ENCODE assay signal across 8 cellular contexts in genomic region chr7:100444311-100445278, GRCh38. TPM values are rescaled to one million over a fixed set of nuclear protein-coding genes. Genes with fewer than 3 reads are reported as not detected.
DNase-seq lines count a peak whose midpoint lies in the region; ATAC-seq and TF ChIP-seq lines count a peak whose summit lies in the region.

No MANE protein-coding gene starts in this region.

- no peaks in the 10 kb centered on the region for H3K27me3 ChIP-seq in BLaER1 treated with 17β-estradiol and CSF1 and Interleukin-3, amounts not matched to agents 10 nM and 100 nM

- TF ChIP-seq CTCF in cardiac fibroblast (IDR thresholded peaks at IDR 0.05; ENCODE audit: low read depth, low read length) (no peak), mucosa of descending colon (IDR thresholded peaks at IDR 0.05) (no peak)

- peaks cover 0 to under 1% (median 0%) of the 10 kb centered on the region in 11 experiments; a peak in 1 of 22 replicates for H3K36me3 ChIP-seq in BLaER1 treated with 17β-estradiol and CSF1 and Interleukin-3, amounts not matched to agents 10 nM and 100 nM
- H3K36me3 ChIP-seq in mucosa of descending colon (ENCODE audit: low read depth), result no peaks in the 10 kb centered on the region

- H3K4me3 ChIP-seq in BLaER1 treated with 17β-estradiol and CSF1 and Interleukin-3, amounts not matched to agents 10 nM and 100 nM, result peak overlapping the region in 6 of 10 experiments; percentile 2 to 32 (median 8); a peak in 2 of 20 replicates
- H3K4me3 ChIP-seq in cardiac fibroblast (replicated peaks in 1 of 2; ENCODE audit: low read depth in 2 of 2, low read length in 2 of 2) (no peak overlapping the region), mucosa of descending colon (no peak overlapping the region)

- ATAC-seq in mucosa of descending colon (peak; percentile 84), HG03469 (IDR thresholded peaks at IDR 0.05; ENCODE audit: unreplicated experiment) (no peak), HG02759 (IDR thresholded peaks at IDR 0.05; ENCODE audit: unreplicated experiment) (no peak)

- H3K9ac ChIP-seq in BLaER1 treated with 17β-estradiol and CSF1 and Interleukin-3, amounts not matched to agents 10 nM and 100 nM, result peak overlapping the region; percentile 19 to 77 (median 63); a peak in 18 of 22 replicates

- H3K27ac ChIP-seq in BLaER1 treated with 17β-estradiol and CSF1 and Interleukin-3, amounts not matched to agents 10 nM and 100 nM, result peak overlapping the region; percentile 43 to 87 (median 81); a peak in 21 of 22 replicates

- intact Hi-C loops in mucosa of descending colon (cut with DNase I, micrococcal nuclease), result no loop called here

- H3K4me1 ChIP-seq in BLaER1 treated with 17β-estradiol and CSF1 and Interleukin-3, amounts not matched to agents 10 nM and 100 nM, result peaks cover 34 to 68% (median 54%) of the 10 kb centered on the region in 10 experiments
- no peaks in the 10 kb centered on the region for H3K4me1 ChIP-seq in mucosa of descending colon (ENCODE audit: low read depth)

- DNase-seq in LoVo (ENCODE audit: low spot score) (peak; percentile 25), cardiac fibroblast (ENCODE audit: low read depth in 2 of 2) (peak; percentile 90 to 92), mucosa of descending colon (peak in 1 of 3 donors; percentile 49), 8988T (no peak), NCI-H524 (lab: John Stamatoyannopoulos, UW) (no peak)

- no peaks in the 10 kb centered on the region for H3K9me3 ChIP-seq in BLaER1 treated with 17β-estradiol and CSF1 and Interleukin-3, amounts not matched to agents 10 nM and 100 nM (replicated peaks in 1 of 11)
- no peaks in the 10 kb centered on the region for H3K9me3 ChIP-seq in mucosa of descending colon

- H4K20me1 ChIP-seq in BLaER1 treated with 17β-estradiol and CSF1 and Interleukin-3, amounts not matched to agents 10 nM and 100 nM, result no peaks in the 10 kb centered on the region

- H3K4me2 ChIP-seq in BLaER1 treated with 17β-estradiol and CSF1 and Interleukin-3, amounts not matched to agents 10 nM and 100 nM, result peak overlapping the region; percentile 58 to 90 (median 79)

RNA-seq across cellular contexts. Expression of gene PPP1R35, which starts 8.3 kb away (rescaled TPM):
- total RNA-seq in mucosa of descending colon, result 10 to 100 TPM; 28.2 to 40.0 (median 28.9) TPM

RNA-seq across cellular contexts. Expression of gene MEPCE, which starts 15.0 kb away (rescaled TPM):
- total RNA-seq in mucosa of descending colon, result 10 to 100 TPM; 29.3 to 46.8 (median 35.2) TPM

RNA-seq across cellular contexts. Expression of gene ZCWPW1, which starts 16.1 kb away (rescaled TPM):
- 1 to 10 TPM; 1.8 to 6.1 (median 2.3) TPM for total RNA-seq in mucosa of descending colon

RNA-seq across cellular contexts. Expression of gene SPACDR, which starts 19.5 kb away (rescaled TPM):
- 1 to 10 TPM in 1 of 3 donors, under 1 TPM in 2; 0.43 to 1.0 (median 0.96) TPM for total RNA-seq in mucosa of descending colon

RNA-seq across cellular contexts. Expression of gene TSC22D4, which starts 34.4 kb away (rescaled TPM):
- 10 to 100 TPM; 45.1 to 65.2 (median 64.8) TPM for total RNA-seq in mucosa of descending colon

Comparison
In these comparisons a context has a peak if more than half of its experiments do, and no peak if none do; other contexts are left out.
1. H3K4me3 ChIP-seq: peak in BLaER1 treated with 17β-estradiol and CSF1 and Interleukin-3, amounts not matched to agents 10 nM and 100 nM (6 of 10); none in cardiac fibroblast (0 of 2) and mucosa of descending colon (single experiment).
2. DNase-seq: peak in LoVo (single experiment) and cardiac fibroblast (2 of 2); none in 8988T (single experiment) and NCI-H524 (0 of 2).